In the genomic region with DNA sequence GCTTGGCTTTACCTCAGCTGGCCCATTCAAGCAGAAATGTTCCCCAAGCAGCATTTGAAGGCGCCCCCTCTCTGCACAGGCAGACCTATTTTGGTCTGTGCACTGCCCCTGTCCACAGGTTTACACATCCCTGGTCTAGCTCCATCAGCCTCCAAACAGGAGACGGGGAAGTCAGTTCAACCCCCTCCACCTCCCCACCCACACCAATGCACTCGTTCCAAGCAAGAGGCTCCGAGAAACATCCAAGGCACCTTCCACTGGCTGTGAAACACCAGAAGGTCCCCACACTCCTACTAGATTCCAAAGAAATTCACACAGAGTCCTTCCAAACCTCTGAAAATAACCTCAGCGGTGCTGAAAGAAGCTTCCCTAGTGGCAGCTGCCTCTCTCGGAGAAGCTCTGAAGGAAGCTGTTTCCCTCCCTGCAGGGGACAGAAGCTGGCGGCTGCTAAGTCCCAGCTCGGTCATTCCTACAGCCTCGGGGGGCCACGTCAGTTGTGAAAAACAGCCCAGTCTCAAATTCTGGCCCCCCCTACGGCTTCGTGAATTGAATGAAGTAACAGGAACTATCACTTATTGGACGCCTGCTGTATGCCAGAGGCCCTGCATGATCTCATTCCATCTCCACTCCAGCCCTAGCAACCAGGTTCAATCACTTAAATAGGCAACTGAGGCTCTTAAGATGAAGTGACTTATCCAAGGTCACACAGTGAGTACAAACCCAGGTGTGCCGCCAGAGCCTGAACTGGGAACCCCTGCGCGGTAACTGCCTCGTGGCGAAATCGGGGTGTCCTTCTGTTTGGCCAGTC, we compare ENCODE assay signal across 8 cellular contexts. TPM values are rescaled to one million over a fixed set of nuclear protein-coding genes. Genes with fewer than 3 reads are reported as not detected.
A peak's percentile ranks its signal among the peaks of the same experiment; 100 is the strongest.
DNase-seq lines count a peak whose midpoint lies in the region; ATAC-seq and TF ChIP-seq lines count a peak whose summit lies in the region.

No MANE protein-coding gene starts in this region.

- H3K36me3 ChIP-seq in heart right ventricle (peaks cover 0 to 11% (median 0%) of the 10 kb centered on the region in 9 donors), Panc1 (ENCODE audit: control insufficient read depth, insufficient read depth, low read length) (peaks cover 3% of the 10 kb centered on the region; the same call in 1 of the 2 replicates)

- no peak for ATAC-seq in heart right ventricle
- ATAC-seq in left cardiac atrium, result no peak
- peak; percentile 2; the same call in 1 of the 2 replicates for ATAC-seq in Panc1
- peak; percentile 10 for ATAC-seq in effector memory CD8-positive, alpha-beta T cell (replicated peaks)
- ATAC-seq in natural killer cell, result peak; percentile 1 to 26 (median 3)

- H3K27ac ChIP-seq in heart right ventricle (peak overlapping the region in 9 of 10 donors; percentile 96 to 99 (median 99)), Panc1 (ENCODE audit: low read length) (peak overlapping the region; percentile 95)

- POLR2A ChIA-PET in Panc1 (lab: Charles Lee), result interaction anchor here (0.6 kb wide), 1 partner anchor 18 kb away, joined by 4 read pairs; no protein-coding TSS in a partner anchor

- H3K4me3 ChIP-seq in heart right ventricle (peak overlapping the region; percentile 81 to 100 (median 98)), Panc1 (ENCODE audit: low read depth in 2 of 2, low read length in 2 of 2) (peak overlapping the region; percentile 76 to 89)

- no peak for DNase-seq in heart right ventricle
- no peak for DNase-seq in left cardiac atrium
- DNase-seq in Panc1 (ENCODE audit: low read depth, low spot score), result no peak
- peak in 1 of 3 experiments; percentile 15 for DNase-seq in effector memory CD8-positive, alpha-beta T cell
- peak; percentile 35 for DNase-seq in natural killer cell
- no peak for DNase-seq in NCI-H1417 treated with DMSO at 0.1 percent for 48 hours (lab: John Stamatoyannopoulos, UW)
- DNase-seq in stimulated activated naive CD4-positive, alpha-beta T cell (lab: John Stamatoyannopoulos, UW), result no peak
- no peak for DNase-seq in inferior parietal cortex (ENCODE audit: extremely low spot score)

- H3K27me3 Mint-ChIP-seq in effector memory CD8-positive, alpha-beta T cell, result no peaks in the 10 kb centered on the region
- no peaks in the 10 kb centered on the region for H3K27me3 Mint-ChIP-seq in natural killer cell (ENCODE audit: low read depth in 2 of 2)

- intact Hi-C loops in heart right ventricle (cut with DNase I) (loop anchor here in 1 of 10 donors (10.0 kb wide), 1 partner anchor 300 kb away; no protein-coding TSS in a partner anchor), left cardiac atrium (cut with DNase I) (no loop called here), Panc1 (cut with micrococcal nuclease; ENCODE audit: unreplicated experiment) (no loop called here), natural killer cell (cut with micrococcal nuclease) (loop anchor here (1.0 kb wide), 1 partner anchor 22 kb away; a partner anchor contains a TSS)

- H3K36me3 Mint-ChIP-seq in effector memory CD8-positive, alpha-beta T cell (ENCODE audit: insufficient read depth), result peaks cover 42% of the 10 kb centered on the region
- H3K36me3 Mint-ChIP-seq in natural killer cell, result no peaks in the 10 kb centered on the region

- TF ChIP-seq CTCF in heart right ventricle (IDR thresholded peaks at IDR 0.05) (no peak), Panc1 (IDR thresholded peaks at IDR 0.05) (no peak), natural killer cell (IDR thresholded peaks at IDR 0.05) (no peak)

- H3K4me1 Mint-ChIP-seq in effector memory CD8-positive, alpha-beta T cell (ENCODE audit: low read depth in 2 of 2), result peaks cover 35 to 44% of the 10 kb centered on the region in 2 donors
- peaks cover 41 to 46% of the 10 kb centered on the region in 2 donors for H3K4me1 Mint-ChIP-seq in natural killer cell

- no peaks in the 10 kb centered on the region for H3K27me3 ChIP-seq in heart right ventricle
- no peaks in the 10 kb centered on the region for H3K27me3 ChIP-seq in Panc1 (ENCODE audit: control insufficient read depth, insufficient read depth, low read length)

- peak overlapping the region; percentile 100 for H3K27ac Mint-ChIP-seq in effector memory CD8-positive, alpha-beta T cell
- H3K27ac Mint-ChIP-seq in natural killer cell, result peak overlapping the region; percentile 100

- no peaks in the 10 kb centered on the region for H3K9me3 ChIP-seq in heart right ventricle
- no peaks in the 10 kb centered on the region for H3K9me3 ChIP-seq in Panc1 (ENCODE audit: control insufficient read depth, insufficient read depth, low read depth, low read length)

- H3K4me1 ChIP-seq in heart right ventricle (peaks cover 11 to 64% (median 59%) of the 10 kb centered on the region in 9 donors), Panc1 (ENCODE audit: control insufficient read depth, insufficient read depth, low read length) (peaks cover 15% of the 10 kb centered on the region)

- no peaks in the 10 kb centered on the region for H3K9me3 Mint-ChIP-seq in effector memory CD8-positive, alpha-beta T cell
- H3K9me3 Mint-ChIP-seq in natural killer cell, result no peaks in the 10 kb centered on the region

- CTCF ChIA-PET in Panc1 (lab: Charles Lee), result interaction anchor here (0.6 to 0.9 kb wide), 2 partner anchors 242 to 265 kb away, joined by 3 read pairs; no protein-coding TSS in a partner anchor

- 3 to 5% methylated on average over 19 of the region's 19 CpGs for WGBS in heart right ventricle, 2 donors

- no TSS peak for BruUV-seq in Panc1 (replicated peaks; lab: Mats Ljungman, UMichigan)

- in situ Hi-C loops in Panc1 (cut with HindIII; ENCODE audit: low pct_unique_long_range_greater_than_20kb, low sequenced_read_pairs), result no loop called here

- H3K4me3 Mint-ChIP-seq in effector memory CD8-positive, alpha-beta T cell, result peak overlapping the region; percentile 91 to 97
- peak overlapping the region; percentile 98 for H3K4me3 Mint-ChIP-seq in natural killer cell

RNA-seq across cellular contexts. Expression of a gene that starts 0.8 kb away (rescaled TPM):
- 10 to 100 TPM in 1 of 10 donors, 1 to 10 TPM in 9; 5.2 to 11.8 (median 6.7) TPM for total RNA-seq in heart right ventricle
- 1 to 10 TPM; 4.8 to 5.0 TPM for polyA plus RNA-seq in heart right ventricle
- 1 to 10 TPM; 6.5 to 6.8 TPM for total RNA-seq in left cardiac atrium
- 8.3 TPM for total RNA-seq in Panc1 (2021; ENCODE audit: unreplicated experiment)
- 8.6 TPM for polyA plus RNA-seq in Panc1 (2012; ENCODE audit: insufficient read length)
- total RNA-seq in natural killer cell, result 10 to 100 TPM; 16.4 to 25.8 (median 25.1) TPM

RNA-seq across cellular contexts. Expression of a gene that starts 21.7 kb away (rescaled TPM):
- total RNA-seq in heart right ventricle (10 to 100 TPM; 41.5 to 60.3 (median 52.1) TPM), left cardiac atrium (10 to 100 TPM; 44.5 to 48.7 TPM), Panc1 (2021; ENCODE audit: unreplicated experiment) (70.0 TPM), natural killer cell (100 to 1,000 TPM in 2 of 3 donors, 10 to 100 TPM in 1; 92.3 to 108 (median 100) TPM)
- 10 to 100 TPM; 45.0 to 49.5 TPM for polyA plus RNA-seq in heart right ventricle
- 71.9 TPM for polyA plus RNA-seq in Panc1 (2012; ENCODE audit: insufficient read length)

Comparison
In these comparisons a context has a peak if more than half of its experiments do, and no peak if none do; other contexts are left out.
1. ATAC-seq: peak in Panc1 (single experiment), effector memory CD8-positive, alpha-beta T cell (single experiment) and natural killer cell (3 of 3); none in heart right ventricle (0 of 8) and left cardiac atrium (0 of 2).